ENCODE assay signal across 7 cellular contexts in genomic region chr10:47699854-47700253, GRCh38.
A peak's percentile ranks its signal among the peaks of the same experiment; 100 is the strongest.
DNase-seq lines count a peak whose midpoint lies in the region; FAIRE-seq and TF ChIP-seq lines count a peak whose summit lies in the region.
"Not testable (repeated sequence)": the region's sequence is repeated elsewhere in the genome, so short reads cannot be mapped to it uniquely, and the experiment has no call there.

No MANE protein-coding gene starts in this region.

- H3K4me1 Mint-ChIP-seq in HFFc6 (ENCODE audit: low read depth) = peaks cover 17% of the 10 kb centered on the region

- H3K36me3 Mint-ChIP-seq in HFFc6 (ENCODE audit: low read depth) = not testable (repeated sequence)

- H3K9me3 Mint-ChIP-seq in HFFc6 = not testable (repeated sequence)

- in situ Hi-C loops in astrocyte of the spinal cord (cut with HindIII; ENCODE audit: low sequenced_read_pairs) = not testable (repeated sequence)

- not testable (repeated sequence) for H3K4me3 ChIP-seq in AG10803 (ENCODE audit: low read length); astrocyte of the spinal cord (ENCODE audit: low read depth, low read length); fibroblast of mammary gland (ENCODE audit: control insufficient read depth, low read depth, low read length)

- not testable (repeated sequence) for H3K27ac Mint-ChIP-seq in HFFc6

- FAIRE-seq in RCC 7860 (lab: Jason Lieb, UNC) (peak; percentile 93), frontal cortex (lab: Jason Lieb, UNC) (peak; percentile 70)

- TF ChIP-seq CTCF in AG10803 (conservative IDR thresholded peaks at IDR 0.05; ENCODE audit: low read length); HFFc6 (IDR thresholded peaks at IDR 0.05); astrocyte of the spinal cord (IDR thresholded peaks at IDR 0.05; ENCODE audit: low read depth, low read length); fibroblast of mammary gland (conservative IDR thresholded peaks at IDR 0.05; ENCODE audit: control insufficient read depth, insufficient read depth, low read depth, low read length): not testable (repeated sequence)

- DNase-seq in AG10803 (ENCODE audit: low read depth) (peak; percentile 5), HFFc6 (peak; percentile 28), RCC 7860 (ENCODE audit: low spot score) (peak; percentile 38), astrocyte of the spinal cord (ENCODE audit: low read depth, low spot score) (peak; percentile 13), dermis blood vessel endothelial cell (peak; percentile 1), fibroblast of mammary gland (ENCODE audit: low read depth) (peak; percentile 40)
- not testable (repeated sequence) for DNase-seq in frontal cortex (ENCODE audit: low spot score in 2 of 2)

- not testable (repeated sequence) for H3K27me3 Mint-ChIP-seq in HFFc6 (ENCODE audit: insufficient read depth)

- H3K4me3 Mint-ChIP-seq in HFFc6 = not testable (repeated sequence)
